Comparison of ENCODE assay signal across 1 cellular context in genomic region chr5:85628153-85628552, GRCh38.
TF ChIP-seq lines count a peak whose summit lies in the region.

No MANE protein-coding gene starts in this region.

TF ChIP-seq in K562, 482 proteins besides CTCF, POLR2A, EP300 and RAD21 (continued from another document):
- TF ChIP-seq CTCFL (IDR thresholded peaks at IDR 0.05; ENCODE audit: borderline replicate concordance, insufficient read depth, low read depth, low read length, poor library complexity, severe bottlenecking) = no peak
- TF ChIP-seq SPI1 (IDR thresholded peaks at IDR 0.05; ENCODE audit: borderline replicate concordance, low read depth, low read length) = no peak
